In genomic region chr12:7016958-7017571, GRCh38 we compare ENCODE assay signal across 2 cellular contexts.
TF ChIP-seq lines count a peak whose summit lies in the region.

No MANE protein-coding gene starts in this region.

TF ChIP-seq in GM23338, 12 proteins besides CTCF, POLR2A, EP300 and RAD21:
- TF ChIP-seq, protein P1, sequence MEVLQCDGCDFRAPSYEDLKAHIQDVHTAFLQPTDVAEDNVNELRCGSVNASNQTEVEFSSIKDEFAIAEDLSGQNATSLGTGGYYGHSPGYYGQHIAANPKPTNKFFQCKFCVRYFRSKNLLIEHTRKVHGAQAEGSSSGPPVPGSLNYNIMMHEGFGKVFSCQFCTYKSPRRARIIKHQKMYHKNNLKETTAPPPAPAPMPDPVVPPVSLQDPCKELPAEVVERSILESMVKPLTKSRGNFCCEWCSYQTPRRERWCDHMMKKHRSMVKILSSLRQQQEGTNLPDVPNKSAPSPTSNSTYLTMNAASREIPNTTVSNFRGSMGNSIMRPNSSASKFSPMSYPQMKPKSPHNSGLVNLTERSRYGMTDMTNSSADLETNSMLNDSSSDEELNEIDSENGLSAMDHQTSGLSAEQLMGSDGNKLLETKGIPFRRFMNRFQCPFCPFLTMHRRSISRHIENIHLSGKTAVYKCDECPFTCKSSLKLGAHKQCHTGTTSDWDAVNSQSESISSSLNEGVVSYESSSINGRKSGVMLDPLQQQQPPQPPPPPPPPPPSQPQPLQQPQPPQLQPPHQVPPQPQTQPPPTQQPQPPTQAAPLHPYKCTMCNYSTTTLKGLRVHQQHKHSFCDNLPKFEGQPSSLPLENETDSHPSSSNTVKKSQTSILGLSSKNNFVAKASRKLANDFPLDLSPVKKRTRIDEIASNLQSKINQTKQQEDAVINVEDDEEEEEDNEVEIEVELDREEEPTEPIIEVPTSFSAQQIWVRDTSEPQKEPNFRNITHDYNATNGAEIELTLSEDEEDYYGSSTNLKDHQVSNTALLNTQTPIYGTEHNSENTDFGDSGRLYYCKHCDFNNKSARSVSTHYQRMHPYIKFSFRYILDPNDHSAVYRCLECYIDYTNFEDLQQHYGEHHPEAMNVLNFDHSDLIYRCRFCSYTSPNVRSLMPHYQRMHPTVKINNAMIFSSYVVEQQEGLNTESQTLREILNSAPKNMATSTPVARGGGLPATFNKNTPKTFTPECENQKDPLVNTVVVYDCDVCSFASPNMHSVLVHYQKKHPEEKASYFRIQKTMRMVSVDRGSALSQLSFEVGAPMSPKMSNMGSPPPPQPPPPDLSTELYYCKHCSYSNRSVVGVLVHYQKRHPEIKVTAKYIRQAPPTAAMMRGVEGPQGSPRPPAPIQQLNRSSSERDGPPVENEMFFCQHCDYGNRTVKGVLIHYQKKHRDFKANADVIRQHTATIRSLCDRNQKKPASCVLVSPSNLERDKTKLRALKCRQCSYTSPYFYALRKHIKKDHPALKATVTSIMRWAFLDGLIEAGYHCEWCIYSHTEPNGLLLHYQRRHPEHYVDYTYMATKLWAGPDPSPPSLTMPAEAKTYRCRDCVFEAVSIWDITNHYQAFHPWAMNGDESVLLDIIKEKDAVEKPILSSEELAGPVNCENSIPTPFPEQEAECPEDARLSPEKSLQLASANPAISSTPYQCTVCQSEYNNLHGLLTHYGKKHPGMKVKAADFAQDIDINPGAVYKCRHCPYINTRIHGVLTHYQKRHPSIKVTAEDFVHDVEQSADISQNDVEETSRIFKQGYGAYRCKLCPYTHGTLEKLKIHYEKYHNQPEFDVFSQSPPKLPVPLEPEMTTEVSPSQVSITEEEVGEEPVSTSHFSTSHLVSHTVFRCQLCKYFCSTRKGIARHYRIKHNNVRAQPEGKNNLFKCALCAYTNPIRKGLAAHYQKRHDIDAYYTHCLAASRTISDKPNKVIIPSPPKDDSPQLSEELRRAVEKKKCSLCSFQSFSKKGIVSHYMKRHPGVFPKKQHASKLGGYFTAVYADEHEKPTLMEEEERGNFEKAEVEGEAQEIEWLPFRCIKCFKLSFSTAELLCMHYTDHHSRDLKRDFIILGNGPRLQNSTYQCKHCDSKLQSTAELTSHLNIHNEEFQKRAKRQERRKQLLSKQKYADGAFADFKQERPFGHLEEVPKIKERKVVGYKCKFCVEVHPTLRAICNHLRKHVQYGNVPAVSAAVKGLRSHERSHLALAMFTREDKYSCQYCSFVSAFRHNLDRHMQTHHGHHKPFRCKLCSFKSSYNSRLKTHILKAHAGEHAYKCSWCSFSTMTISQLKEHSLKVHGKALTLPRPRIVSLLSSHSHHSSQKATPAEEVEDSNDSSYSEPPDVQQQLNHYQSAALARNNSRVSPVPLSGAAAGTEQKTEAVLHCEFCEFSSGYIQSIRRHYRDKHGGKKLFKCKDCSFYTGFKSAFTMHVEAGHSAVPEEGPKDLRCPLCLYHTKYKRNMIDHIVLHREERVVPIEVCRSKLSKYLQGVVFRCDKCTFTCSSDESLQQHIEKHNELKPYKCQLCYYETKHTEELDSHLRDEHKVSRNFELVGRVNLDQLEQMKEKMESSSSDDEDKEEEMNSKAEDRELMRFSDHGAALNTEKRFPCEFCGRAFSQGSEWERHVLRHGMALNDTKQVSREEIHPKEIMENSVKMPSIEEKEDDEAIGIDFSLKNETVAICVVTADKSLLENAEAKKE (CRISPR knock-in tag; IDR thresholded peaks at IDR 0.05) = no peak
- no peak for TF ChIP-seq ZNF331 (CRISPR knock-in tag; IDR thresholded peaks at IDR 0.05; ENCODE audit: low read depth)
- TF ChIP-seq ZNF114 (CRISPR knock-in tag; IDR thresholded peaks at IDR 0.05) = no peak
- TF ChIP-seq EZH2 (IDR thresholded peaks at IDR 0.05; ENCODE audit: low read depth, unreplicated experiment) = no peak
- TF ChIP-seq STAT1 (IDR thresholded peaks at IDR 0.05; ENCODE audit: unreplicated experiment) = no peak
- no peak for TF ChIP-seq JUNB (IDR thresholded peaks at IDR 0.05; ENCODE audit: unreplicated experiment)
- TF ChIP-seq CREB1 (CRISPR knock-in tag; IDR thresholded peaks at IDR 0.05; ENCODE audit: low read depth) = no peak
- TF ChIP-seq, protein P2, sequence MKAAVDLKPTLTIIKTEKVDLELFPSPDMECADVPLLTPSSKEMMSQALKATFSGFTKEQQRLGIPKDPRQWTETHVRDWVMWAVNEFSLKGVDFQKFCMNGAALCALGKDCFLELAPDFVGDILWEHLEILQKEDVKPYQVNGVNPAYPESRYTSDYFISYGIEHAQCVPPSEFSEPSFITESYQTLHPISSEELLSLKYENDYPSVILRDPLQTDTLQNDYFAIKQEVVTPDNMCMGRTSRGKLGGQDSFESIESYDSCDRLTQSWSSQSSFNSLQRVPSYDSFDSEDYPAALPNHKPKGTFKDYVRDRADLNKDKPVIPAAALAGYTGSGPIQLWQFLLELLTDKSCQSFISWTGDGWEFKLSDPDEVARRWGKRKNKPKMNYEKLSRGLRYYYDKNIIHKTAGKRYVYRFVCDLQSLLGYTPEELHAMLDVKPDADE (IDR thresholded peaks at IDR 0.05) = no peak
- no peak for TF ChIP-seq POLR2AphosphoS5 (IDR thresholded peaks at IDR 0.05; ENCODE audit: low read depth)

TF ChIP-seq in SK-N-SH, 30 proteins besides CTCF, POLR2A, EP300 and RAD21 (continued from another document):
- TF ChIP-seq EZH2phosphoT487 (IDR thresholded peaks at IDR 0.05; ENCODE audit: borderline replicate concordance, low read depth) = no peak
- TF ChIP-seq GABPA (IDR thresholded peaks at IDR 0.05; ENCODE audit: low read depth) = no peak
- TF ChIP-seq, protein P3, sequence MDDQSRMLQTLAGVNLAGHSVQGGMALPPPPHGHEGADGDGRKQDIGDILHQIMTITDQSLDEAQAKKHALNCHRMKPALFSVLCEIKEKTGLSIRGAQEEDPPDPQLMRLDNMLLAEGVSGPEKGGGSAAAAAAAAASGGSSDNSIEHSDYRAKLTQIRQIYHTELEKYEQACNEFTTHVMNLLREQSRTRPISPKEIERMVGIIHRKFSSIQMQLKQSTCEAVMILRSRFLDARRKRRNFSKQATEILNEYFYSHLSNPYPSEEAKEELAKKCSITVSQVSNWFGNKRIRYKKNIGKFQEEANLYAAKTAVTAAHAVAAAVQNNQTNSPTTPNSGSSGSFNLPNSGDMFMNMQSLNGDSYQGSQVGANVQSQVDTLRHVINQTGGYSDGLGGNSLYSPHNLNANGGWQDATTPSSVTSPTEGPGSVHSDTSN (IDR thresholded peaks at IDR 0.05) = no peak
- no peak for TF ChIP-seq GATA2 (CRISPR knock-in tag; IDR thresholded peaks at IDR 0.05)
- TF ChIP-seq YY1 (IDR thresholded peaks at IDR 0.05; ENCODE audit: low read depth) = no peak
- no peak for TF ChIP-seq SMC3 (IDR thresholded peaks at IDR 0.05; ENCODE audit: low read depth, low read length)
- no peak for TF ChIP-seq MXI1 (IDR thresholded peaks at IDR 0.05; ENCODE audit: low read depth, low read length)
